Comparison of ENCODE assay signal across 1 cellular context in genomic region chr2:185475868-185476267, GRCh38.
TF ChIP-seq lines count a peak whose summit lies in the region.

No MANE protein-coding gene starts in this region.

TF ChIP-seq in WTC11, 78 proteins besides CTCF, POLR2A, EP300 and RAD21 (continued from another document):
- TF ChIP-seq, protein P1, sequence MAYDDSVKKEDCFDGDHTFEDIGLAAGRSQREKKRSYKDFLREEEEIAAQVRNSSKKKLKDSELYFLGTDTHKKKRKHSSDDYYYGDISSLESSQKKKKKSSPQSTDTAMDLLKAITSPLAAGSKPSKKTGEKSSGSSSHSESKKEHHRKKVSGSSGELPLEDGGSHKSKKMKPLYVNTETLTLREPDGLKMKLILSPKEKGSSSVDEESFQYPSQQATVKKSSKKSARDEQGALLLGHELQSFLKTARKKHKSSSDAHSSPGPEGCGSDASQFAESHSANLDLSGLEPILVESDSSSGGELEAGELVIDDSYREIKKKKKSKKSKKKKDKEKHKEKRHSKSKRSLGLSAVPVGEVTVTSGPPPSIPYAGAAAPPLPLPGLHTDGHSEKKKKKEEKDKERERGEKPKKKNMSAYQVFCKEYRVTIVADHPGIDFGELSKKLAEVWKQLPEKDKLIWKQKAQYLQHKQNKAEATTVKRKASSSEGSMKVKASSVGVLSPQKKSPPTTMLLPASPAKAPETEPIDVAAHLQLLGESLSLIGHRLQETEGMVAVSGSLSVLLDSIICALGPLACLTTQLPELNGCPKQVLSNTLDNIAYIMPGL (CRISPR knock-in tag; IDR thresholded peaks at IDR 0.05): no peak
- TF ChIP-seq, protein P2, sequence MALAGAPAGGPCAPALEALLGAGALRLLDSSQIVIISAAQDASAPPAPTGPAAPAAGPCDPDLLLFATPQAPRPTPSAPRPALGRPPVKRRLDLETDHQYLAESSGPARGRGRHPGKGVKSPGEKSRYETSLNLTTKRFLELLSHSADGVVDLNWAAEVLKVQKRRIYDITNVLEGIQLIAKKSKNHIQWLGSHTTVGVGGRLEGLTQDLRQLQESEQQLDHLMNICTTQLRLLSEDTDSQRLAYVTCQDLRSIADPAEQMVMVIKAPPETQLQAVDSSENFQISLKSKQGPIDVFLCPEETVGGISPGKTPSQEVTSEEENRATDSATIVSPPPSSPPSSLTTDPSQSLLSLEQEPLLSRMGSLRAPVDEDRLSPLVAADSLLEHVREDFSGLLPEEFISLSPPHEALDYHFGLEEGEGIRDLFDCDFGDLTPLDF (CRISPR knock-in tag; IDR thresholded peaks at IDR 0.05): no peak
- no peak for TF ChIP-seq IRF2 (CRISPR knock-in tag; IDR thresholded peaks at IDR 0.05; ENCODE audit: borderline replicate concordance, low read depth)
- no peak for TF ChIP-seq OVOL2 (CRISPR knock-in tag; IDR thresholded peaks at IDR 0.05; ENCODE audit: borderline replicate concordance)
- TF ChIP-seq KAT7 (CRISPR knock-in tag; IDR thresholded peaks at IDR 0.05; ENCODE audit: borderline replicate concordance): no peak
- TF ChIP-seq NR2C2 (CRISPR knock-in tag; IDR thresholded peaks at IDR 0.05): no peak
